Comparison of ENCODE assay signal across 26 cellular contexts in the genomic region with DNA sequence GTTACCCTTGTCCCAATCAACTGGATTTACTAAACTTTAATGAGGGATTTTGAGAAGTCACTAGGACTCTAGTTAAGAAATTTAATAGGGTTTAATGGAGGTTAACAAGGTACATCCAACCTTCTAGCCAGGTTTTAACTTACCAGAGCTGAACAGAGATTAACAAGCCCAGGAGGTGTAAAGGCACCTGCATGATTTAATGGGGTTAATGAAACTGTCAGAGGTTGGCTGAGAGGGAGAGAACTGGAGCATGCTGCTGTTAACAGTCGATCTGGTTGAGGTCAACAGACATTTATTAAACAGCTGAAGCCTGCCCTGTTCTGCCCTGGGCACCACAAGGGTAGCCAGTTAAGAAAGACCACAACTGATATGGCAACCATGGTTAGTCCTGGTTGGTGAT. TPM values are rescaled to one million over a fixed set of nuclear protein-coding genes. Genes with fewer than 3 reads are reported as not detected.
"Had no signal": no experiment of that assay in that cellular context is flagged by ENCODE, and none has a peak within 500 bp of the region (broad histone marks: within the 10 kb centered on the region; RNA-seq: fewer than 3 reads in every experiment).

No MANE protein-coding gene starts in this region.

- H3K27me3 ChIP-seq: MG63 had no signal

- H3K27ac ChIP-seq: RWPE1 had no signal

- H3K4me2 ChIP-seq: SK-N-SH had no signal

- H3K9ac ChIP-seq: SK-N-SH had no signal

- DNase-seq: KBM-7, NCI-H1092, NCI-H1105 treated with DMSO at 0.1 percent for 48 hours, NCI-H1417 treated with DMSO at 0.1 percent for 48 hours, NCI-H146, NCI-H1694 treated with DMSO at 0.1 percent for 48 hours, NCI-H1930, NCI-H2081, NCI-H2107, NCI-H2227 treated with DMSO at 0.1 percent for 48 hours, NCI-H524, NCI-H526 treated with DMSO at 0.1 percent for 48 hours, NCI-H774, SHP77, SK-N-SH had no signal

- FAIRE-seq: HepG2 had no signal

- H3K36me3 ChIP-seq: MG63 had no signal

- H3K9me3 ChIP-seq: MG63, SK-N-SH had no signal

- H3K4me3 ChIP-seq: MG63 had no signal

- ATAC-seq: Panc1, PC-3 had no signal

RNA-seq across cellular contexts. Expression of a gene that starts 13.6 kb away (rescaled TPM):
- total RNA-seq: HepG2, HT1080, LHCN-M2, NCI-H460, OCI-LY7, PC-3, SK-MEL-5 had no signal
- polyA plus RNA-seq: HepG2, IgD-negative memory B cell had no signal
